16 cellular contexts compared by ENCODE assay signal in the genomic region with DNA sequence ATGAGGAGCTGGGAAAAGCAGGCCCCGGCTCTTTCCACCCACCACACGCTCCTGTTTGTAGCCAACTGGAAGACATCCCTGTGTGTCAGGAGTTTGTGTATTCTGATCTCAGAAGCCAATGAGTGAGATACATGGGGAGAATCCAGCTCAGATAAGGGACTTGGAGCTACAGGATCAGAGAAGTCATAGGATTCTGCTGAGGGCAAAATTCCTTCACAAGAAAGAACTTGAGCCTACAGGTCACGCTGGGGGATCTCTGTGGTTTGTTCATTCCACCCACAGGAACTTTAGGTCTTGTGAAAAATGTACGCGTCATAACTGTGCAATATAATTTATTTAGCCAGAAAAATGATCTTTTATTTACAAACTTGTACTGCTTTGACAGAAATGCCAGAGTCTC.
A peak's percentile ranks its signal among the peaks of the same experiment; 100 is the strongest.
DNase-seq lines count a peak whose midpoint lies in the region; ATAC-seq and TF ChIP-seq lines count a peak whose summit lies in the region.
"Had no signal": no experiment of that assay in that cellular context is flagged by ENCODE, and none has a peak within 500 bp of the region (broad histone marks: within the 10 kb centered on the region; RNA-seq: fewer than 3 reads in every experiment).

No MANE protein-coding gene starts in this region.

- peak overlapping the region; percentile 48 for H3K4me2 ChIP-seq in mammary epithelial cell (ENCODE audit: insufficient read depth, low read depth, low read length)
- H3K4me2 ChIP-seq: SK-N-SH had no signal

- H3K4me3 ChIP-seq in mammary epithelial cell (replicated peaks in 1 of 3; ENCODE audit: insufficient read depth in 1 of 3, low read depth in 2 of 3, low read length in 3 of 3) = no peak overlapping the region

- H3K4me1 ChIP-seq in mammary epithelial cell (ENCODE audit: insufficient read depth, low read length) = peaks cover 19% of the 10 kb centered on the region
- peaks cover 11% of the 10 kb centered on the region for H3K4me1 ChIP-seq in foreskin keratinocyte

- in situ Hi-C loops in mammary epithelial cell (cut with MboI; ENCODE audit: low sequenced_read_pairs in 2 of 2) = no loop called here

- intact Hi-C loops in mammary epithelial cell (cut with micrococcal nuclease) = no loop called here
- intact Hi-C loops in Right ventricle myocardium inferior (cut with DNase I) = no loop called here

- H3K36me3 ChIP-seq in mammary epithelial cell (ENCODE audit: insufficient read depth, low read length) = no peaks in the 10 kb centered on the region

- peak; percentile 2 for DNase-seq in KG1 (lab: John Stamatoyannopoulos, UW)
- peak; percentile 66 for DNase-seq in mammary epithelial cell
- DNase-seq in foreskin keratinocyte = peak; percentile 81 to 83
- DNase-seq in NCI-H1105 treated with DMSO at 0.1 percent for 48 hours (lab: John Stamatoyannopoulos, UW) = no peak
- no peak for DNase-seq in NK-92 (lab: John Stamatoyannopoulos, UW; ENCODE audit: unreplicated experiment)
- DNase-seq in Right ventricle myocardium inferior (ENCODE audit: missing footprints) = no peak
- DNase-seq: CD8-positive, alpha-beta T cell; H9; MV-4-11; NCI-H1436; NCI-H2029 treated with DMSO at 0.1 percent for 48 hours; NCI-H510A treated with DMSO at 0.1 percent for 48 hours; SHP77; SK-N-SH had no signal

- BruUV-seq in mammary epithelial cell (replicated peaks; lab: Mats Ljungman, UMichigan) = no TSS peak

- dilution Hi-C loops in mammary epithelial cell (cut with HindIII; ENCODE audit: low sequenced_read_pairs) = no loop called here

- no peaks in the 10 kb centered on the region for H3K27me3 ChIP-seq in mammary epithelial cell (ENCODE audit: insufficient read depth, low read length)
- peaks cover 2% of the 10 kb centered on the region for H3K27me3 ChIP-seq in foreskin keratinocyte

- H4K20me1 ChIP-seq in mammary epithelial cell (ENCODE audit: insufficient read depth, low read length) = no peaks in the 10 kb centered on the region

- CTCF ChIA-PET in mammary epithelial cell (lab: Charles Lee; ENCODE audit: low non-redundant PET) = no interaction called here

- 25% methylated on average over 5 of the region's 5 CpGs for WGBS in mammary epithelial cell (ENCODE audit: low coverage, missing lambda C conversion rate)

- peak; percentile 81 for ATAC-seq in foreskin keratinocyte
- no peak for ATAC-seq in HG03097 (IDR thresholded peaks at IDR 0.05; ENCODE audit: low FRiP score, unreplicated experiment)
- ATAC-seq in Right ventricle myocardium inferior = no peak
- ATAC-seq: CD8-positive, alpha-beta T cell had no signal

- H3K9me3 ChIP-seq in mammary epithelial cell (replicated peaks; ENCODE audit: insufficient read depth, low read length) = no peaks in the 10 kb centered on the region
- H3K9me3 ChIP-seq: SK-N-SH had no signal

- no peak for TF ChIP-seq CTCF in mammary epithelial cell (conservative IDR thresholded peaks at IDR 0.05 in 1 of 2, IDR thresholded peaks at IDR 0.05 in 1 of 2; ENCODE audit: extremely low read depth in 1 of 2, insufficient read depth in 1 of 2, low read depth in 1 of 2, low read length in 2 of 2)
- TF ChIP-seq CTCF in foreskin keratinocyte (conservative IDR thresholded peaks at IDR 0.05) = no peak

- no peak overlapping the region for H2AFZ ChIP-seq in mammary epithelial cell (ENCODE audit: low read depth, low read length)

- H3K9ac ChIP-seq in mammary epithelial cell (ENCODE audit: insufficient read depth, low read length) = no peak overlapping the region
- H3K9ac ChIP-seq: SK-N-SH had no signal

- H3K79me2 ChIP-seq in mammary epithelial cell (ENCODE audit: insufficient read depth, low read length) = no peaks in the 10 kb centered on the region

- H3K27ac ChIP-seq in mammary epithelial cell (ENCODE audit: insufficient read depth, low read depth, low read length) (peak overlapping the region; percentile 32), foreskin keratinocyte (no peak overlapping the region)
- H3K27ac ChIP-seq: HL-60 had no signal

Comparison
In these comparisons a context has a peak if more than half of its experiments do, and no peak if none do; other contexts are left out.
1. DNase-seq: peak in KG1 (single experiment), mammary epithelial cell (single experiment) and foreskin keratinocyte (2 of 2); none in NCI-H1105 treated with DMSO at 0.1 percent for 48 hours (single experiment), NK-92 (single experiment) and Right ventricle myocardium inferior (single experiment).